Comparison of ENCODE assay signal across 1 cellular context in genomic region chr1:2234762-2235113, GRCh38.
TF ChIP-seq lines count a peak whose summit lies in the region.

No MANE protein-coding gene starts in this region.

TF ChIP-seq in GM23338, 12 proteins besides CTCF, POLR2A, EP300 and RAD21 (continued from another document):
- TF ChIP-seq, protein P1, sequence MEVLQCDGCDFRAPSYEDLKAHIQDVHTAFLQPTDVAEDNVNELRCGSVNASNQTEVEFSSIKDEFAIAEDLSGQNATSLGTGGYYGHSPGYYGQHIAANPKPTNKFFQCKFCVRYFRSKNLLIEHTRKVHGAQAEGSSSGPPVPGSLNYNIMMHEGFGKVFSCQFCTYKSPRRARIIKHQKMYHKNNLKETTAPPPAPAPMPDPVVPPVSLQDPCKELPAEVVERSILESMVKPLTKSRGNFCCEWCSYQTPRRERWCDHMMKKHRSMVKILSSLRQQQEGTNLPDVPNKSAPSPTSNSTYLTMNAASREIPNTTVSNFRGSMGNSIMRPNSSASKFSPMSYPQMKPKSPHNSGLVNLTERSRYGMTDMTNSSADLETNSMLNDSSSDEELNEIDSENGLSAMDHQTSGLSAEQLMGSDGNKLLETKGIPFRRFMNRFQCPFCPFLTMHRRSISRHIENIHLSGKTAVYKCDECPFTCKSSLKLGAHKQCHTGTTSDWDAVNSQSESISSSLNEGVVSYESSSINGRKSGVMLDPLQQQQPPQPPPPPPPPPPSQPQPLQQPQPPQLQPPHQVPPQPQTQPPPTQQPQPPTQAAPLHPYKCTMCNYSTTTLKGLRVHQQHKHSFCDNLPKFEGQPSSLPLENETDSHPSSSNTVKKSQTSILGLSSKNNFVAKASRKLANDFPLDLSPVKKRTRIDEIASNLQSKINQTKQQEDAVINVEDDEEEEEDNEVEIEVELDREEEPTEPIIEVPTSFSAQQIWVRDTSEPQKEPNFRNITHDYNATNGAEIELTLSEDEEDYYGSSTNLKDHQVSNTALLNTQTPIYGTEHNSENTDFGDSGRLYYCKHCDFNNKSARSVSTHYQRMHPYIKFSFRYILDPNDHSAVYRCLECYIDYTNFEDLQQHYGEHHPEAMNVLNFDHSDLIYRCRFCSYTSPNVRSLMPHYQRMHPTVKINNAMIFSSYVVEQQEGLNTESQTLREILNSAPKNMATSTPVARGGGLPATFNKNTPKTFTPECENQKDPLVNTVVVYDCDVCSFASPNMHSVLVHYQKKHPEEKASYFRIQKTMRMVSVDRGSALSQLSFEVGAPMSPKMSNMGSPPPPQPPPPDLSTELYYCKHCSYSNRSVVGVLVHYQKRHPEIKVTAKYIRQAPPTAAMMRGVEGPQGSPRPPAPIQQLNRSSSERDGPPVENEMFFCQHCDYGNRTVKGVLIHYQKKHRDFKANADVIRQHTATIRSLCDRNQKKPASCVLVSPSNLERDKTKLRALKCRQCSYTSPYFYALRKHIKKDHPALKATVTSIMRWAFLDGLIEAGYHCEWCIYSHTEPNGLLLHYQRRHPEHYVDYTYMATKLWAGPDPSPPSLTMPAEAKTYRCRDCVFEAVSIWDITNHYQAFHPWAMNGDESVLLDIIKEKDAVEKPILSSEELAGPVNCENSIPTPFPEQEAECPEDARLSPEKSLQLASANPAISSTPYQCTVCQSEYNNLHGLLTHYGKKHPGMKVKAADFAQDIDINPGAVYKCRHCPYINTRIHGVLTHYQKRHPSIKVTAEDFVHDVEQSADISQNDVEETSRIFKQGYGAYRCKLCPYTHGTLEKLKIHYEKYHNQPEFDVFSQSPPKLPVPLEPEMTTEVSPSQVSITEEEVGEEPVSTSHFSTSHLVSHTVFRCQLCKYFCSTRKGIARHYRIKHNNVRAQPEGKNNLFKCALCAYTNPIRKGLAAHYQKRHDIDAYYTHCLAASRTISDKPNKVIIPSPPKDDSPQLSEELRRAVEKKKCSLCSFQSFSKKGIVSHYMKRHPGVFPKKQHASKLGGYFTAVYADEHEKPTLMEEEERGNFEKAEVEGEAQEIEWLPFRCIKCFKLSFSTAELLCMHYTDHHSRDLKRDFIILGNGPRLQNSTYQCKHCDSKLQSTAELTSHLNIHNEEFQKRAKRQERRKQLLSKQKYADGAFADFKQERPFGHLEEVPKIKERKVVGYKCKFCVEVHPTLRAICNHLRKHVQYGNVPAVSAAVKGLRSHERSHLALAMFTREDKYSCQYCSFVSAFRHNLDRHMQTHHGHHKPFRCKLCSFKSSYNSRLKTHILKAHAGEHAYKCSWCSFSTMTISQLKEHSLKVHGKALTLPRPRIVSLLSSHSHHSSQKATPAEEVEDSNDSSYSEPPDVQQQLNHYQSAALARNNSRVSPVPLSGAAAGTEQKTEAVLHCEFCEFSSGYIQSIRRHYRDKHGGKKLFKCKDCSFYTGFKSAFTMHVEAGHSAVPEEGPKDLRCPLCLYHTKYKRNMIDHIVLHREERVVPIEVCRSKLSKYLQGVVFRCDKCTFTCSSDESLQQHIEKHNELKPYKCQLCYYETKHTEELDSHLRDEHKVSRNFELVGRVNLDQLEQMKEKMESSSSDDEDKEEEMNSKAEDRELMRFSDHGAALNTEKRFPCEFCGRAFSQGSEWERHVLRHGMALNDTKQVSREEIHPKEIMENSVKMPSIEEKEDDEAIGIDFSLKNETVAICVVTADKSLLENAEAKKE (CRISPR knock-in tag; IDR thresholded peaks at IDR 0.05) = no peak
- TF ChIP-seq STAT1 (IDR thresholded peaks at IDR 0.05; ENCODE audit: unreplicated experiment) (no peak), EZH2 (IDR thresholded peaks at IDR 0.05; ENCODE audit: low read depth, unreplicated experiment) (no peak), NANOG (IDR thresholded peaks at IDR 0.05; ENCODE audit: borderline replicate concordance) (no peak), JUNB (IDR thresholded peaks at IDR 0.05; ENCODE audit: unreplicated experiment) (no peak)
